In genomic region chr11:355581-356458, GRCh38 we compare ENCODE assay signal across 8 cellular contexts. TPM values are rescaled to one million over a fixed set of nuclear protein-coding genes. Genes with fewer than 3 reads are reported as not detected.
A peak's percentile ranks its signal among the peaks of the same experiment; 100 is the strongest.
DNase-seq lines count a peak whose midpoint lies in the region; ATAC-seq and TF ChIP-seq lines count a peak whose summit lies in the region.

No MANE protein-coding gene starts in this region.

- ATAC-seq in HG02981 (IDR thresholded peaks at IDR 0.05; ENCODE audit: unreplicated experiment) = peak; percentile 54
- peak; percentile 61 to 82 for ATAC-seq in natural killer cell treated with Interleukin-12 subunit alpha and Interleukin-12 subunit beta and Interleukin-15 and Interleukin-18, amount 100 ng/mL, for 72 hours

- no peaks in the 10 kb centered on the region for H3K27me3 Mint-ChIP-seq in natural killer cell treated with Interleukin-12 subunit alpha and Interleukin-12 subunit beta and Interleukin-15 and Interleukin-18, amount 100 ng/mL, for 72 hours

- no peaks in the 10 kb centered on the region for H3K9me3 Mint-ChIP-seq in natural killer cell treated with Interleukin-12 subunit alpha and Interleukin-12 subunit beta and Interleukin-15 and Interleukin-18, amount 100 ng/mL, for 72 hours

- H3K27ac Mint-ChIP-seq in natural killer cell treated with Interleukin-12 subunit alpha and Interleukin-12 subunit beta and Interleukin-15 and Interleukin-18, amount 100 ng/mL, for 72 hours = peak overlapping the region in 1 of 2 donors; percentile 26

- no peak for TF ChIP-seq CTCF in fibroblast of mammary gland (conservative IDR thresholded peaks at IDR 0.05; ENCODE audit: control insufficient read depth, insufficient read depth, low read depth, low read length)

- peak overlapping the region; percentile 58 for H3K4me3 Mint-ChIP-seq in natural killer cell treated with Interleukin-12 subunit alpha and Interleukin-12 subunit beta and Interleukin-15 and Interleukin-18, amount 100 ng/mL, for 72 hours

- H3K4me3 ChIP-seq in fibroblast of mammary gland (ENCODE audit: control insufficient read depth, low read depth, low read length) = peak overlapping the region; percentile 26

- peaks cover 35% of the 10 kb centered on the region in 2 donors for H3K4me1 Mint-ChIP-seq in natural killer cell treated with Interleukin-12 subunit alpha and Interleukin-12 subunit beta and Interleukin-15 and Interleukin-18, amount 100 ng/mL, for 72 hours (ENCODE audit: low read depth in 2 of 2)

- H3K36me3 Mint-ChIP-seq in natural killer cell treated with Interleukin-12 subunit alpha and Interleukin-12 subunit beta and Interleukin-15 and Interleukin-18, amount 100 ng/mL, for 72 hours = no peaks in the 10 kb centered on the region

- DNase-seq in EH (ENCODE audit: low read depth) = peak; percentile 97
- peak; percentile 78 for DNase-seq in activated T-helper 9 cell treated with anti-CD3 and anti-CD28 coated beads, Interleukin-2, amount 50 U/mL, for 16 hours (ENCODE audit: low read depth)
- peak; percentile 92 for DNase-seq in fibroblast of mammary gland (ENCODE audit: low read depth)
- DNase-seq in natural killer cell treated with Interleukin-12 subunit alpha and Interleukin-12 subunit beta and Interleukin-15 and Interleukin-18, amount 100 ng/mL, for 72 hours (ENCODE audit: low spot score) = peak; percentile 83
- DNase-seq in stimulated activated naive CD4-positive, alpha-beta T cell (lab: John Stamatoyannopoulos, UW) = peak; percentile 85 to 92 (median 86)
- DNase-seq in SIG-M5 treated with dmso at 0.1 percent for 504 hours (lab: John Stamatoyannopoulos, UW; ENCODE audit: unreplicated experiment) = no peak

TF ChIP-seq in PFSK-1, 5 proteins besides CTCF, POLR2A, EP300 and RAD21:
- TF ChIP-seq SIN3A (IDR thresholded peaks at IDR 0.05; ENCODE audit: borderline replicate concordance, insufficient read depth, low read length) = no peak
- peak; percentile 42; the same call in 1 of the 2 replicates for TF ChIP-seq TAF1 (IDR thresholded peaks at IDR 0.05; ENCODE audit: borderline replicate concordance, insufficient read depth, low read length)
- TF ChIP-seq POLR2AphosphoS5 (IDR thresholded peaks at IDR 0.05; ENCODE audit: low read depth, low read length) = peak; percentile 44; the same call in 1 of the 2 replicates
- peak; percentile 32 for TF ChIP-seq FOXP2 (optimal IDR thresholded peaks at IDR 0.05; ENCODE audit: borderline replicate concordance, extremely low read depth, extremely low read length, insufficient read depth)
- TF ChIP-seq REST (IDR thresholded peaks at IDR 0.05; ENCODE audit: insufficient read depth in 1 of 2, low read depth in 2 of 2, low read length in 2 of 2) = peak; percentile 9 to 37; a peak in 2 of 4 replicates

RNA-seq across cellular contexts. Expression of gene B4GALNT4, which starts 13.5 kb away (rescaled TPM):
- 31.8 TPM for polyA plus RNA-seq in PFSK-1 (2012; ENCODE audit: insufficient read length, low read depth)
- total RNA-seq in natural killer cell treated with Interleukin-12 subunit alpha and Interleukin-12 subunit beta and Interleukin-15 and Interleukin-18, amount 100 ng/mL, for 72 hours = under 1 TPM in 1 of 2 donors, not detected in 1; 0.50 TPM

RNA-seq across cellular contexts. Expression of gene IFITM3, which starts 35.2 kb away (rescaled TPM):
- 2,049 TPM for polyA plus RNA-seq in PFSK-1 (2012; ENCODE audit: insufficient read length, low read depth)
- 10 to 100 TPM; 28.2 to 29.8 TPM for total RNA-seq in natural killer cell treated with Interleukin-12 subunit alpha and Interleukin-12 subunit beta and Interleukin-15 and Interleukin-18, amount 100 ng/mL, for 72 hours

RNA-seq across cellular contexts. Expression of gene PKP3, which starts 38.2 kb away (rescaled TPM):
- not detected for polyA plus RNA-seq in PFSK-1 (2012; ENCODE audit: insufficient read length, low read depth)
- not detected for total RNA-seq in natural killer cell treated with Interleukin-12 subunit alpha and Interleukin-12 subunit beta and Interleukin-15 and Interleukin-18, amount 100 ng/mL, for 72 hours

RNA-seq across cellular contexts. Expression of gene IFITM1, which starts 42.0 kb away (rescaled TPM):
- 123 TPM for polyA plus RNA-seq in PFSK-1 (2012; ENCODE audit: insufficient read length, low read depth)
- total RNA-seq in natural killer cell treated with Interleukin-12 subunit alpha and Interleukin-12 subunit beta and Interleukin-15 and Interleukin-18, amount 100 ng/mL, for 72 hours = 10 to 100 TPM; 58.1 to 71.0 TPM

RNA-seq across cellular contexts. Expression of gene IFITM2, which starts 48.2 kb away (rescaled TPM):
- polyA plus RNA-seq in PFSK-1 (2012; ENCODE audit: insufficient read length, low read depth) = 358 TPM
- total RNA-seq in natural killer cell treated with Interleukin-12 subunit alpha and Interleukin-12 subunit beta and Interleukin-15 and Interleukin-18, amount 100 ng/mL, for 72 hours = 100 to 1,000 TPM in 1 of 2 donors, 10 to 100 TPM in 1; 87.9 to 171 TPM
